In the genomic region with DNA sequence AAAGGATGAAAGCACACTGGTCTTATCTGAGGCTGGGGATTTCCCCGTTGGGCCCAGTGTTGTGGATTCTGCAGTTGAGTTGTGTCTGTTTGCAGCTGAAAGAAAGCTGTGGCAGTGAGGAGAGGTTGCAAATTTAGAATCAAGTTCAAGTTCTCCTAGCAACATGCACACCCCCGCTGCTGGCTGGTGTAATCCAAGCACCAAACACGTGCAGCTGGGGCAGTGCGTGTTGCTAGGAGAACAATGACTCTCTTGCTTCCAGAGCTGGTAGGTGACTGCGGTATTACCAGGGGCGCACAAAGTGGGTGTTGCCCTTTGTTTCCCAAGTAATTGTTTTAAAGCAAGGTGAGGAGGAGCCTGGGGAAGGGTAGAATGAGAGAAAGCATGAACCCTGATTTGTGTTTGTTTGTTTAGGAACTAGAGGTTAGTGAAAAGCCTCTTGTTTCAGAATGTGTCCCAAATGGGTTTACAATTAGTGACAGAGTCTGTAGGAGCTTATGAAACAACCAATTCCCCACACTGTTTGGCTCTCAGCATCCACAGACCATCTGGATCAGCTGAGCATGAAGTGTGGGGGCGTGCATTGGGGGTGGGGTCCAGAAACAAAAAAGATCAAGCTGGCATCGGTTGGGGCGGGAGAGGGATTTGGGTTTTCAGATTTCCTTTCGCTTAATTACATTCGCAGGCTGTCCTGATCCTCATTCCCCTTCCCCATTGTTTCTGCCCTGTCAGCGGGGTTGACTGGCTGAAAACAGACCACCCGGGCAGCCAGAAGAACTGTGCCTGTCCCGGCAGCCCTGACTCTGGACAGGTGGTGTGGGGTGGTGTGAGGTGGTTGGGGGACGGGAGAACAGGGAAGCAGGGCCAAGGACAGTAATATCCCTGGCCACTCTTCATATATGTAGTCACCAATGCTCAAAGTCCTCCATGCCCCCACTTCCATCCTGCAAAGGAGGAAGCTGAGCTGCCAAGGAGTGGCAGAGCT, we compare ENCODE assay signal across 9 cellular contexts.
DNase-seq lines count a peak whose midpoint lies in the region; ATAC-seq lines count a peak whose summit lies in the region.
"Had no signal": no experiment of that assay in that cellular context is flagged by ENCODE, and none has a peak within 500 bp of the region (broad histone marks: within the 10 kb centered on the region; RNA-seq: fewer than 3 reads in every experiment).

No MANE protein-coding gene starts in this region.

- ATAC-seq in HG03571 (IDR thresholded peaks at IDR 0.05; ENCODE audit: unreplicated experiment), result no peak

- peak; percentile 6 for DNase-seq in GOT3 (lab: John Stamatoyannopoulos, UW)
- peak; percentile 28 for DNase-seq in NCI-H446 treated with DMSO at 0.1 percent for 48 hours (lab: John Stamatoyannopoulos, UW)
- peak; percentile 52 to 64 for DNase-seq in hippocampal formation (lab: John Stamatoyannopoulos, UW)
- peak; percentile 23 to 28 for DNase-seq in stimulated activated CD4-positive, alpha-beta T cell treated with anti-CD3 and anti-CD28 coated beads, Interleukin-15, amount 100 ng/mL, for 48 hours (ENCODE audit: low read depth in 2 of 2)
- no peak for DNase-seq in cortex of kidney (lab: John Stamatoyannopoulos, UW)
- DNase-seq in HPDE6-E6E7 (ENCODE audit: extremely low spot score), result no peak

- no peaks in the 10 kb centered on the region for H3K27me3 Mint-ChIP-seq in activated naive CD8-positive, alpha-beta T cell

- no peaks in the 10 kb centered on the region for H3K36me3 Mint-ChIP-seq in activated naive CD8-positive, alpha-beta T cell
- H3K36me3 Mint-ChIP-seq: memory B cell had no signal

- H3K4me3 Mint-ChIP-seq in activated naive CD8-positive, alpha-beta T cell, result peak overlapping the region; percentile 33
- H3K4me3 Mint-ChIP-seq: memory B cell had no signal

- peaks cover 13% of the 10 kb centered on the region for H3K4me1 Mint-ChIP-seq in activated naive CD8-positive, alpha-beta T cell (ENCODE audit: low read depth)
- H3K4me1 Mint-ChIP-seq: memory B cell had no signal

- H3K27ac Mint-ChIP-seq in activated naive CD8-positive, alpha-beta T cell, result no peak overlapping the region
- H3K27ac Mint-ChIP-seq: memory B cell had no signal

- H3K9me3 Mint-ChIP-seq in activated naive CD8-positive, alpha-beta T cell (ENCODE audit: low read depth), result no peaks in the 10 kb centered on the region
- H3K9me3 Mint-ChIP-seq: memory B cell had no signal

Comparison
In these comparisons a context has a peak if more than half of its experiments do, and no peak if none do; other contexts are left out.
1. DNase-seq: peak in GOT3 (single experiment), NCI-H446 treated with DMSO at 0.1 percent for 48 hours (single experiment), hippocampal formation (2 of 2) and stimulated activated CD4-positive, alpha-beta T cell treated with anti-CD3 and anti-CD28 coated beads, Interleukin-15, amount 100 ng/mL, for 48 hours (2 of 2); none in cortex of kidney (single experiment) and HPDE6-E6E7 (single experiment).